17 cellular contexts compared by ENCODE assay signal in the genomic region with DNA sequence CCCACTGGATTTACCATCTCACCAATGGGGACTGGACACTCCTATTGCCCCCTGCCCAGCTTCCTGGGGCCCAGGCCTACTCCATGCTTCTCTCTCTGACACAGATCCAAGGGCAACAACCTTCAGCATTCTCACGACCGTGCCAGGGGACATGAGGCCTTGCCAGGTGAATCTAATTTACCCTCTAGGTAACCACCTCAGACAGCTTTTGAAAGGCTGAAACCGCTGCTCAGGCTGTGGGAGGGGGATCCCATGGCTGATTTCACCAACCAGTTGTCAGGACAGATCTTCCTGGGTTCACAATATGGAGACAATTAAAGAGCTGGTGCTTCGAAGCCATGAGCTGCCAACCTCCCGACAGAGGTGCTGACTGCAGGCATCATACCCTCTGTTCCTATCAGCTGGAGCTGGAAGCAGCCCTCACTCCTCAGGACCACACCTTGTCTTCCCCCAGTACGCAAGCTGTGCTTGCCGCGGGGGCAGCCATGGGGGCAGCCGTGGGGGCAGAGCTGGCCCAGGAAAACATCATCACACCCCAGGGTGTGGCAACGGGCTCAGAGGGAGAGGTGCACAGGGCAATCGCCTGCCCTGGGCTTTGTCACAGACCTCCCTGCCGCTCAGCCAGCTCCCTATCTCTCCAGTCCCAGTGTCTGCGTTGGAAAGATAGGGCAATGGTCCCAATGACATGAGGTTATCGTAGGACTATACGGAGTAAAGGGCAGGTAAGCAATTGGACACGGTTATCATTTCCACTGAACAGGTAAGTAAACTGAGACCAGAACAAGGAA.
DNase-seq lines count a peak whose midpoint lies in the region; ATAC-seq and TF ChIP-seq lines count a peak whose summit lies in the region.
"Had no signal": no experiment of that assay in that cellular context is flagged by ENCODE, and none has a peak within 500 bp of the region (broad histone marks: within the 10 kb centered on the region; RNA-seq: fewer than 3 reads in every experiment).

No MANE protein-coding gene starts in this region.

- H3K4me1 Mint-ChIP-seq in activated CD4-positive, alpha-beta T cell treated with anti-CD3 and anti-CD28 coated beads for 36 hours, result no peaks in the 10 kb centered on the region
- H3K4me1 Mint-ChIP-seq in natural killer cell treated with Interleukin-12 subunit alpha and Interleukin-12 subunit beta and Interleukin-15 and Interleukin-18, amount 100 ng/mL, for 72 hours (ENCODE audit: low read depth in 2 of 2), result peaks cover 39 to 49% of the 10 kb centered on the region in 2 donors
- H3K4me1 Mint-ChIP-seq in natural killer cell, result peaks cover 47 to 64% of the 10 kb centered on the region in 2 donors

- no peak for ATAC-seq in activated CD4-positive, alpha-beta T cell treated with anti-CD3 and anti-CD28 coated beads for 36 hours
- no peak for ATAC-seq in natural killer cell treated with Interleukin-12 subunit alpha and Interleukin-12 subunit beta and Interleukin-15 and Interleukin-18, amount 100 ng/mL, for 72 hours
- ATAC-seq in natural killer cell, result no peak

- TF ChIP-seq CTCF in natural killer cell (IDR thresholded peaks at IDR 0.05), result no peak

- CTCF ChIA-PET in activated CD4-positive, alpha-beta T cell treated with anti-CD3 and anti-CD28 coated beads for 36 hours (lab: Charles Lee), result no interaction called here

- H3K4me3 Mint-ChIP-seq in activated CD4-positive, alpha-beta T cell treated with anti-CD3 and anti-CD28 coated beads for 36 hours, result no peak overlapping the region
- H3K4me3 Mint-ChIP-seq in natural killer cell treated with Interleukin-12 subunit alpha and Interleukin-12 subunit beta and Interleukin-15 and Interleukin-18, amount 100 ng/mL, for 72 hours, result no peak overlapping the region
- no peak overlapping the region for H3K4me3 Mint-ChIP-seq in natural killer cell

- intact Hi-C loops in activated CD4-positive, alpha-beta T cell treated with anti-CD3 and anti-CD28 coated beads for 36 hours (cut with DNase I, micrococcal nuclease), result no loop called here
- intact Hi-C loops in natural killer cell (cut with micrococcal nuclease), result no loop called here
- intact Hi-C loops in posterior vena cava (cut with DNase I), result no loop called here

- no peaks in the 10 kb centered on the region for H3K9me3 Mint-ChIP-seq in activated CD4-positive, alpha-beta T cell treated with anti-CD3 and anti-CD28 coated beads for 36 hours (ENCODE audit: low read depth)
- no peaks in the 10 kb centered on the region for H3K9me3 Mint-ChIP-seq in natural killer cell treated with Interleukin-12 subunit alpha and Interleukin-12 subunit beta and Interleukin-15 and Interleukin-18, amount 100 ng/mL, for 72 hours
- H3K9me3 Mint-ChIP-seq in natural killer cell, result no peaks in the 10 kb centered on the region

- no peak overlapping the region for H3K27ac Mint-ChIP-seq in activated CD4-positive, alpha-beta T cell treated with anti-CD3 and anti-CD28 coated beads for 36 hours
- H3K27ac Mint-ChIP-seq in natural killer cell treated with Interleukin-12 subunit alpha and Interleukin-12 subunit beta and Interleukin-15 and Interleukin-18, amount 100 ng/mL, for 72 hours, result no peak overlapping the region
- H3K27ac Mint-ChIP-seq in natural killer cell, result no peak overlapping the region

- POLR2A ChIA-PET in activated CD4-positive, alpha-beta T cell treated with anti-CD3 and anti-CD28 coated beads for 36 hours (lab: Charles Lee), result no interaction called here

- DNase-seq in activated CD4-positive, alpha-beta T cell treated with anti-CD3 and anti-CD28 coated beads for 36 hours, result peak; percentile 0
- no peak for DNase-seq in activated CD4-positive, alpha-beta T cell treated with anti-CD3 and anti-CD28 coated beads, Interleukin-2, amount 50 U/mL, for 4 hours
- peak; percentile 2 for DNase-seq in natural killer cell treated with Interleukin-12 subunit alpha and Interleukin-12 subunit beta and Interleukin-15 and Interleukin-18, amount 100 ng/mL, for 72 hours (ENCODE audit: low spot score)
- no peak for DNase-seq in natural killer cell
- peak; percentile 51 for DNase-seq in posterior vena cava (ENCODE audit: low spot score)
- no peak for DNase-seq in iPS-NIHi7 (ENCODE audit: extremely low spot score)
- no peak for DNase-seq in NAMALWA (ENCODE audit: low spot score)
- DNase-seq in HuH-7 (ENCODE audit: low spot score), result no peak
- DNase-seq: 8988T; DMS153; H7; MG63; NCI-H1105; NCI-H187; NCI-H69; NK-92 treated with Interleukin-12 subunit alpha and Interleukin-12 subunit beta, amount 100 ng/mL, for 24 hours; OCI-M1 had no signal

- no peaks in the 10 kb centered on the region for H3K27me3 Mint-ChIP-seq in activated CD4-positive, alpha-beta T cell treated with anti-CD3 and anti-CD28 coated beads for 36 hours
- H3K27me3 Mint-ChIP-seq in natural killer cell treated with Interleukin-12 subunit alpha and Interleukin-12 subunit beta and Interleukin-15 and Interleukin-18, amount 100 ng/mL, for 72 hours, result peaks cover 35 to 40% of the 10 kb centered on the region in 2 donors
- H3K27me3 Mint-ChIP-seq in natural killer cell (ENCODE audit: low read depth in 2 of 2), result peaks cover 42 to 43% of the 10 kb centered on the region in 2 donors

- H3K36me3 Mint-ChIP-seq in activated CD4-positive, alpha-beta T cell treated with anti-CD3 and anti-CD28 coated beads for 36 hours (ENCODE audit: low read depth), result no peaks in the 10 kb centered on the region
- no peaks in the 10 kb centered on the region for H3K36me3 Mint-ChIP-seq in natural killer cell treated with Interleukin-12 subunit alpha and Interleukin-12 subunit beta and Interleukin-15 and Interleukin-18, amount 100 ng/mL, for 72 hours
- H3K36me3 Mint-ChIP-seq in natural killer cell, result peaks cover 5% of the 10 kb centered on the region

Comparison
In these comparisons a context has a peak if more than half of its experiments do, and no peak if none do; other contexts are left out.
1. DNase-seq: peak in activated CD4-positive, alpha-beta T cell treated with anti-CD3 and anti-CD28 coated beads for 36 hours (single experiment), natural killer cell treated with Interleukin-12 subunit alpha and Interleukin-12 subunit beta and Interleukin-15 and Interleukin-18, amount 100 ng/mL, for 72 hours (single experiment) and posterior vena cava (single experiment); none in activated CD4-positive, alpha-beta T cell treated with anti-CD3 and anti-CD28 coated beads, Interleukin-2, amount 50 U/mL, for 4 hours (0 of 2), natural killer cell (single experiment), iPS-NIHi7 (single experiment), NAMALWA (single experiment) and HuH-7 (single experiment).